In the genomic region with DNA sequence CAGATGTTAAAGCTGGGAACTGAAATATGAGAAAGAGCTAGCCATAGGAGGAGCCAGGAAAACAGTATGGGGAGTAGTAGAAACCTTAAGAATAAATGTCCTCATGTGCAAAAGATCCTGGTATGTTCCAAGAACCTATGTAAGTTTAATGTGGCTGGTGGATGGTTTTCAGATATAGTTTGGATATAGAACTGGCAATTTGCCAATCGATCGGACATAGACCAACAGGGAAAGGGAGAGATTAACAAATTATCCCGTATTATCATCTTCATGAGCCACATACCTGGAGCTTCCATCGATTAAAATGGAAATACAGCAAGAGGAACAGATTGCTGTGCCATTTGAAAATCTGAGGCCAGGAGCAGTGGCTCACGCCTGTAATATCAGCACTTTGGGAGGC, we compare ENCODE assay signal across 17 cellular contexts.
DNase-seq lines count a peak whose midpoint lies in the region; ATAC-seq lines count a peak whose summit lies in the region.
"Had no signal": no experiment of that assay in that cellular context is flagged by ENCODE, and none has a peak within 500 bp of the region (broad histone marks: within the 10 kb centered on the region; RNA-seq: fewer than 3 reads in every experiment).

No MANE protein-coding gene starts in this region.

- peak; percentile 43 for DNase-seq in NCI-H82 (lab: John Stamatoyannopoulos, UW)
- no peak for DNase-seq in NCI-H82 treated with DMSO at 0.1 percent for 48 hours (lab: John Stamatoyannopoulos, UW; ENCODE audit: unreplicated experiment)
- DNase-seq in DMS 273 treated with DMSO at 0.1 percent for 48 hours (lab: John Stamatoyannopoulos, UW): peak; percentile 34
- peak; percentile 39 for DNase-seq in NCI-H524 treated with DMSO at 0.1 percent for 48 hours (lab: John Stamatoyannopoulos, UW)
- no peak for DNase-seq in Right ventricle myocardium inferior (ENCODE audit: missing footprints)
- DNase-seq: 8988T; ACHN; AML-193; BE2C; CD4-positive, alpha-beta T cell; CD8-positive, alpha-beta memory T cell; DMS153; DND-41; GOT3; HFFc6 had no signal

- intact Hi-C loops in Right ventricle myocardium inferior (cut with DNase I): no loop called here

- ATAC-seq in HG02938 (IDR thresholded peaks at IDR 0.05; ENCODE audit: unreplicated experiment): no peak
- no peak for ATAC-seq in Right ventricle myocardium inferior
- ATAC-seq: A549 had no signal

Comparison
In these comparisons a context has a peak if more than half of its experiments do, and no peak if none do; other contexts are left out.
1. DNase-seq: peak in NCI-H82 (single experiment), DMS 273 treated with DMSO at 0.1 percent for 48 hours (single experiment) and NCI-H524 treated with DMSO at 0.1 percent for 48 hours (single experiment); none in NCI-H82 treated with DMSO at 0.1 percent for 48 hours (single experiment) and Right ventricle myocardium inferior (single experiment).